Comparison of ENCODE assay signal across 8 cellular contexts in the genomic region with DNA sequence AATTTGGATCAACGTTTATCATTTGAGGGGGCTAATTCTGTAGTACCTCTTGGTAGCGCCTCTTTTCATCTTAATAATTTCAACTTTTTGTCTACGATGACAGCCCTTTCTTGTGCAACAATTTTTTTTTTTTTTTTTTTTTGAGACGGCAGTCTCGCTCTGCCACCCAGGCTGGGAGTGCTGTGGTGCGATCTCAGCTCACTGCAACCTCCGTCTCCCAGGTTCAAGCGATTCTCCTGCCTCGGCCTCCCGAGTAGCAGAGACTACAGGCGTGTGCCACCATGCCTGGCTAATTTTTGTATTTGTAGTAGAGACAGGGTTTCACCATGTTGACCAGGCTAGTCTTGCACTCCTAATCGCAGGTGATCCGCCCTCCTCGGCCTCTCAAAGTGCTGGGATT. TPM values are rescaled to one million over a fixed set of nuclear protein-coding genes. Genes with fewer than 3 reads are reported as not detected.
DNase-seq lines count a peak whose midpoint lies in the region; ATAC-seq and TF ChIP-seq lines count a peak whose summit lies in the region.
"Not testable (repeated sequence)": the region's sequence is repeated elsewhere in the genome, so short reads cannot be mapped to it uniquely, and the experiment has no call there.

No MANE protein-coding gene starts in this region.

- CTCF ChIA-PET in HEK293T (lab: Yijun Ruan, JAX): interaction anchor here (0.7 kb wide), 1 partner anchor 110 kb away, joined by 5 read pairs; no protein-coding TSS in a partner anchor
- CTCF ChIA-PET in PC-3 (lab: Charles Lee); naive thymus-derived CD4-positive, alpha-beta T cell (lab: Charles Lee): not testable (repeated sequence)

- H3K9me3 Mint-ChIP-seq in naive thymus-derived CD4-positive, alpha-beta T cell; stimulated activated memory B cell treated with anti-CD40 and anti-IgM and Interleukin-4, amounts not matched to agents 10 μg/mL and 1 μg/mL and 100 μg/mL, for 72 hours: not testable (repeated sequence)

- peak; percentile 11; the same call in 1 of the 2 replicates for ATAC-seq in PC-3
- ATAC-seq in right cardiac atrium; naive thymus-derived CD4-positive, alpha-beta T cell: not testable (repeated sequence)
- peak; percentile 2 for ATAC-seq in stimulated activated memory B cell treated with anti-CD40 and anti-IgM and Interleukin-4, amounts not matched to agents 10 μg/mL and 1 μg/mL and 100 μg/mL, for 72 hours

- peak overlapping the region; percentile 97 to 100 (median 99) for H3K27ac Mint-ChIP-seq in naive thymus-derived CD4-positive, alpha-beta T cell
- H3K27ac Mint-ChIP-seq in stimulated activated memory B cell treated with anti-CD40 and anti-IgM and Interleukin-4, amounts not matched to agents 10 μg/mL and 1 μg/mL and 100 μg/mL, for 72 hours: peak overlapping the region; percentile 94

- H3K9ac ChIP-seq in PC-3 (ENCODE audit: low read length): peak overlapping the region; percentile 96

- 37% methylated on average over 14 of the region's 14 CpGs for WGBS in right cardiac atrium

- DNase-seq in BE2C; HEK293T (ENCODE audit: extremely low spot score); PC-3; right cardiac atrium: not testable (repeated sequence)
- peak; percentile 33 for DNase-seq in activated T-cell treated with anti-CD3 and anti-CD28 coated beads, Interleukin-2, amount 50 U/mL, for 1 hour
- DNase-seq in naive thymus-derived CD4-positive, alpha-beta T cell: peak in 5 of 9 donors; percentile 16 to 41 (median 30)

- H3K36me3 Mint-ChIP-seq in naive thymus-derived CD4-positive, alpha-beta T cell: peaks cover 7 to 13% (median 9%) of the 10 kb centered on the region in 5 donors
- peaks cover 27% of the 10 kb centered on the region for H3K36me3 Mint-ChIP-seq in stimulated activated memory B cell treated with anti-CD40 and anti-IgM and Interleukin-4, amounts not matched to agents 10 μg/mL and 1 μg/mL and 100 μg/mL, for 72 hours

- H3K4me1 ChIP-seq in BE2C; right cardiac atrium (ENCODE audit: control insufficient read depth, insufficient read depth, low read length): not testable (repeated sequence)
- peaks cover 16% of the 10 kb centered on the region; the same call in 1 of the 2 replicates for H3K4me1 ChIP-seq in PC-3 (ENCODE audit: insufficient read depth, low read length)
- peaks cover 18 to 31% of the 10 kb centered on the region in 2 donors for H3K4me1 ChIP-seq in naive thymus-derived CD4-positive, alpha-beta T cell (ENCODE audit: control insufficient read depth in 2 of 2, insufficient read depth in 2 of 2, low read length in 2 of 2)

- H3K4me2 ChIP-seq in PC-3 (ENCODE audit: low read length): peak overlapping the region; percentile 95

- H3K4me3 ChIP-seq in BE2C (ENCODE audit: low read depth, low read length) (peak overlapping the region; percentile 89), PC-3 (ENCODE audit: low read length) (peak overlapping the region; percentile 89), right cardiac atrium (ENCODE audit: low read length) (peak overlapping the region; percentile 97)
- peak overlapping the region; percentile 76 for H3K4me3 ChIP-seq in naive thymus-derived CD4-positive, alpha-beta T cell (ENCODE audit: low read length)

- not testable (repeated sequence) for H3K9me3 ChIP-seq in BE2C; PC-3 (ENCODE audit: low read length); right cardiac atrium (ENCODE audit: control insufficient read depth, low read length); naive thymus-derived CD4-positive, alpha-beta T cell (ENCODE audit: control insufficient read depth in 2 of 3, low read length in 3 of 3)

- peaks cover 48% of the 10 kb centered on the region for H3K79me2 ChIP-seq in PC-3 (ENCODE audit: low read length)

- not testable (repeated sequence) for TF ChIP-seq CTCF in BE2C (IDR thresholded peaks at IDR 0.05; ENCODE audit: low read depth, low read length); PC-3 (conservative IDR thresholded peaks at IDR 0.05; ENCODE audit: low read depth, low read length)

- intact Hi-C loops in PC-3 (cut with micrococcal nuclease): loop anchor here (5.0 kb wide), 1 partner anchor 194 kb away; a partner anchor contains a TSS
- intact Hi-C loops in right cardiac atrium (cut with DNase I): loop anchor here in 1 of 4 donors (5.0 kb wide), 1 partner anchor 46 kb away; a partner anchor contains a TSS
- intact Hi-C loops in naive thymus-derived CD4-positive, alpha-beta T cell (cut with micrococcal nuclease): loop anchor here (2.0 to 5.0 kb wide), 6 partner anchors 121 to 1715 kb away; a partner anchor contains a TSS

- POLR2A ChIA-PET in HEK293T (lab: Yijun Ruan, JAX): interaction anchor here (1.0 to 2.9 kb wide), 2 partner anchors 24 to 45 kb away, joined by 3 to 22 read pairs; a partner anchor contains a TSS
- POLR2A ChIA-PET in PC-3 (lab: Charles Lee; ENCODE audit: unreplicated experiment): not testable (repeated sequence)
- POLR2A ChIA-PET in naive thymus-derived CD4-positive, alpha-beta T cell (lab: Charles Lee): interaction anchor here (0.7 to 14.2 kb wide), 4 partner anchors 12 to 80 kb away, joined by 3 to 531 read pairs (median 42); a partner anchor contains a TSS

- peak overlapping the region; percentile 83; the same call in 1 of the 2 replicates for H3K27ac ChIP-seq in PC-3 (ENCODE audit: low read length)
- peak overlapping the region; percentile 96 for H3K27ac ChIP-seq in cingulate gyrus (ENCODE audit: low read depth, low read length)
- not testable (repeated sequence) for H3K27ac ChIP-seq in right cardiac atrium (ENCODE audit: low read length)
- H3K27ac ChIP-seq in naive thymus-derived CD4-positive, alpha-beta T cell (ENCODE audit: low read depth, low read length): peak overlapping the region; percentile 99

- H3K4me1 Mint-ChIP-seq in naive thymus-derived CD4-positive, alpha-beta T cell: peaks cover 35 to 83% (median 66%) of the 10 kb centered on the region in 7 donors
- peaks cover 56% of the 10 kb centered on the region for H3K4me1 Mint-ChIP-seq in stimulated activated memory B cell treated with anti-CD40 and anti-IgM and Interleukin-4, amounts not matched to agents 10 μg/mL and 1 μg/mL and 100 μg/mL, for 72 hours

- not testable (repeated sequence) for H3K27me3 Mint-ChIP-seq in naive thymus-derived CD4-positive, alpha-beta T cell; stimulated activated memory B cell treated with anti-CD40 and anti-IgM and Interleukin-4, amounts not matched to agents 10 μg/mL and 1 μg/mL and 100 μg/mL, for 72 hours

- H2AFZ ChIP-seq in PC-3 (ENCODE audit: low read length): peak overlapping the region; percentile 99

- H4K20me1 ChIP-seq in PC-3 (ENCODE audit: low read length): not testable (repeated sequence)

- H3F3A ChIP-seq in PC-3 (ENCODE audit: low read length, unreplicated experiment): not testable (repeated sequence)

- not testable (repeated sequence) for BruUV-seq in PC-3 (replicated peaks; lab: Mats Ljungman, UMichigan)

- not testable (repeated sequence) for H3K36me3 ChIP-seq in BE2C; PC-3 (ENCODE audit: low read depth, low read length); naive thymus-derived CD4-positive, alpha-beta T cell (ENCODE audit: control insufficient read depth in 2 of 3, insufficient read depth in 3 of 3, low read length in 3 of 3)

- not testable (repeated sequence) for H3K27me3 ChIP-seq in BE2C; PC-3 (ENCODE audit: low read length); right cardiac atrium (ENCODE audit: control insufficient read depth, insufficient read depth); naive thymus-derived CD4-positive, alpha-beta T cell (ENCODE audit: control insufficient read depth in 2 of 2, insufficient read depth in 2 of 2, low read length in 2 of 2)

- peak overlapping the region; percentile 92 to 99 (median 96) for H3K4me3 Mint-ChIP-seq in naive thymus-derived CD4-positive, alpha-beta T cell
- peak overlapping the region; percentile 90 for H3K4me3 Mint-ChIP-seq in stimulated activated memory B cell treated with anti-CD40 and anti-IgM and Interleukin-4, amounts not matched to agents 10 μg/mL and 1 μg/mL and 100 μg/mL, for 72 hours

- H3K9me2 ChIP-seq in PC-3 (replicated peaks; ENCODE audit: low read length): not testable (repeated sequence)

TF ChIP-seq in HEK293T, 16 proteins besides CTCF, POLR2A, EP300 and RAD21:
- TF ChIP-seq ZNF384 (IDR thresholded peaks at IDR 0.05): peak; percentile 87

RNA-seq across cellular contexts. Expression of a gene that starts 0.7 kb away (rescaled TPM):
- 46.2 TPM for polyA plus RNA-seq in BE2C (2012; ENCODE audit: insufficient read depth, insufficient read length, low read depth)
- total RNA-seq in PC-3 (2014; rRNA removed) (16.7 and 23.0 TPM in 2 replicates), right cardiac atrium (10 to 100 TPM; 34.1 to 39.5 (median 38.3) TPM)
- 50.5 TPM for polyA plus RNA-seq in right cardiac atrium
- total RNA-seq in naive thymus-derived CD4-positive, alpha-beta T cell: 10 to 100 TPM; 13.0 to 37.9 (median 17.8) TPM
- 10 to 100 TPM; 29.1 to 36.2 TPM for polyA plus RNA-seq in naive thymus-derived CD4-positive, alpha-beta T cell

RNA-seq across cellular contexts. Expression of a gene that starts 44.2 kb away (rescaled TPM):
- polyA plus RNA-seq in BE2C (2012; ENCODE audit: insufficient read depth, insufficient read length, low read depth): 2.7 TPM
- total RNA-seq in PC-3 (2014; rRNA removed): 2.6 and 5.4 TPM in 2 replicates
- 10 to 100 TPM; 21.9 to 27.1 (median 22.9) TPM for total RNA-seq in right cardiac atrium
- 3.6 TPM for polyA plus RNA-seq in right cardiac atrium
- 100 to 1,000 TPM; 111 to 212 (median 143) TPM for total RNA-seq in naive thymus-derived CD4-positive, alpha-beta T cell
- polyA plus RNA-seq in naive thymus-derived CD4-positive, alpha-beta T cell: 10 to 100 TPM; 50.5 to 52.3 TPM
